ENCODE assay signal across 1 cellular context in genomic region chr20:49278817-49279676, GRCh38.
TF ChIP-seq lines count a peak whose summit lies in the region.

No MANE protein-coding gene starts in this region.

TF ChIP-seq in HepG2, 621 proteins besides CTCF, POLR2A, EP300 and RAD21 (continued from another document and continues in another):
- no peak; the same call in 1 of the 2 replicates for TF ChIP-seq ZFP37 (CRISPR knock-in tag; IDR thresholded peaks at IDR 0.05; ENCODE audit: borderline replicate concordance)
- TF ChIP-seq HNRNPUL1 (IDR thresholded peaks at IDR 0.05; ENCODE audit: low read depth, low read length), result no peak
- no peak for TF ChIP-seq ZKSCAN1 (IDR thresholded peaks at IDR 0.05; ENCODE audit: low read length)
- no peak for TF ChIP-seq PHF8 (CRISPR knock-in tag; IDR thresholded peaks at IDR 0.05)
- no peak for TF ChIP-seq TCF7 (IDR thresholded peaks at IDR 0.05; ENCODE audit: low read depth)
- no peak for TF ChIP-seq ZNF782 (CRISPR knock-in tag; IDR thresholded peaks at IDR 0.05; ENCODE audit: borderline replicate concordance)
- TF ChIP-seq HDAC6 (IDR thresholded peaks at IDR 0.05; ENCODE audit: low read depth, low read length), result peak; percentile 94; the same call in 1 of the 2 replicates
- no peak for TF ChIP-seq ZNF382 (CRISPR knock-in tag; IDR thresholded peaks at IDR 0.05; ENCODE audit: borderline replicate concordance)
- no peak for TF ChIP-seq ZNF670 (CRISPR knock-in tag; IDR thresholded peaks at IDR 0.05; ENCODE audit: borderline replicate concordance)
- peak; percentile 16; the same call in 1 of the 2 replicates for TF ChIP-seq PREB (CRISPR knock-in tag; IDR thresholded peaks at IDR 0.05)
- no peak for TF ChIP-seq FIP1L1 (IDR thresholded peaks at IDR 0.05; ENCODE audit: borderline replicate concordance, insufficient read depth, low read depth, low read length)
- 0 out of 2 replicates have a peak, but pooled peaks have one; percentile 17 for TF ChIP-seq CHCHD3 (CRISPR knock-in tag; IDR thresholded peaks at IDR 0.05)
- TF ChIP-seq ATF2 (CRISPR knock-in tag; IDR thresholded peaks at IDR 0.05), result 0 out of 2 replicates have a peak, but pooled peaks have one; percentile 2
- TF ChIP-seq TGIF2 (CRISPR knock-in tag; IDR thresholded peaks at IDR 0.05), result 0 out of 2 replicates have a peak, but pooled peaks have one; percentile 44
- TF ChIP-seq PAWR (CRISPR knock-in tag; IDR thresholded peaks at IDR 0.05; ENCODE audit: borderline replicate concordance), result peak; percentile 61; the same call in 1 of the 2 replicates
- TF ChIP-seq MYC (CRISPR knock-in tag; IDR thresholded peaks at IDR 0.05; ENCODE audit: borderline replicate concordance), result no peak
- no peak for TF ChIP-seq RFX3 (CRISPR knock-in tag; IDR thresholded peaks at IDR 0.05)
- TF ChIP-seq ZNF264 (CRISPR knock-in tag; IDR thresholded peaks at IDR 0.05), result 0 out of 2 replicates have a peak, but pooled peaks have one; percentile 71
- TF ChIP-seq HMGXB4 (CRISPR knock-in tag; IDR thresholded peaks at IDR 0.05; ENCODE audit: borderline replicate concordance in 1 of 2, low read depth in 1 of 2), result no peak
- TF ChIP-seq TBX3 (IDR thresholded peaks at IDR 0.05; ENCODE audit: borderline replicate concordance), result no peak
- TF ChIP-seq RNF2 (conservative IDR thresholded peaks at IDR 0.05; ENCODE audit: low read depth), result no peak
- TF ChIP-seq GTF2F1 (IDR thresholded peaks at IDR 0.05; ENCODE audit: low read length), result no peak
- TF ChIP-seq MLX (CRISPR knock-in tag; IDR thresholded peaks at IDR 0.05), result no peak
- TF ChIP-seq HNRNPH1 (optimal IDR thresholded peaks at IDR 0.05; ENCODE audit: low read depth, low read length), result no peak
- no peak for TF ChIP-seq ZFX (CRISPR knock-in tag; IDR thresholded peaks at IDR 0.05; ENCODE audit: low read depth)
- no peak for TF ChIP-seq CBX2 (IDR thresholded peaks at IDR 0.05; ENCODE audit: low read depth, low read length)
- 0 out of 2 replicates have a peak, but pooled peaks have one; percentile 65 for TF ChIP-seq CBX2 (CRISPR knock-in tag; IDR thresholded peaks at IDR 0.05; ENCODE audit: low read depth)
- TF ChIP-seq KLF9 (CRISPR knock-in tag; IDR thresholded peaks at IDR 0.05; ENCODE audit: low read depth), result no peak
- no peak; the same call in 1 of the 2 replicates for TF ChIP-seq ETV6 (CRISPR knock-in tag; conservative IDR thresholded peaks at IDR 0.05)
- no peak for TF ChIP-seq ARHGAP35 (CRISPR knock-in tag; IDR thresholded peaks at IDR 0.05; ENCODE audit: borderline replicate concordance)
- peak; percentile 61 for TF ChIP-seq FOXJ3 (CRISPR knock-in tag; IDR thresholded peaks at IDR 0.05; ENCODE audit: borderline replicate concordance)
- no peak for TF ChIP-seq ZNF367 (CRISPR knock-in tag; IDR thresholded peaks at IDR 0.05; ENCODE audit: borderline replicate concordance)
- no peak for TF ChIP-seq ZNF597 (CRISPR knock-in tag; IDR thresholded peaks at IDR 0.05)
- TF ChIP-seq CSRNP1 (CRISPR knock-in tag; IDR thresholded peaks at IDR 0.05), result peak; percentile 9; the same call in 1 of the 2 replicates
- no peak for TF ChIP-seq CREB1 (IDR thresholded peaks at IDR 0.05)
- TF ChIP-seq CREB1 (CRISPR knock-in tag; IDR thresholded peaks at IDR 0.05), result peak; percentile 53; the same call in 1 of the 2 replicates
- TF ChIP-seq ZNF562 (CRISPR knock-in tag; IDR thresholded peaks at IDR 0.05; ENCODE audit: borderline replicate concordance), result no peak
- no peak for TF ChIP-seq TOE1 (CRISPR knock-in tag; IDR thresholded peaks at IDR 0.05)
- peak; percentile 73 for TF ChIP-seq ZNF605 (CRISPR knock-in tag; IDR thresholded peaks at IDR 0.05)
- no peak for TF ChIP-seq CHD2 (IDR thresholded peaks at IDR 0.05; ENCODE audit: low read depth, low read length)
- TF ChIP-seq NR0B2 (CRISPR knock-in tag; IDR thresholded peaks at IDR 0.05), result no peak
- TF ChIP-seq ZNF7 (CRISPR knock-in tag; IDR thresholded peaks at IDR 0.05), result no peak
- no peak for TF ChIP-seq CBX1 (IDR thresholded peaks at IDR 0.05; ENCODE audit: low read depth)
- TF ChIP-seq RERE (CRISPR knock-in tag; IDR thresholded peaks at IDR 0.05; ENCODE audit: low read depth), result no peak
- TF ChIP-seq ZNF747 (CRISPR knock-in tag; IDR thresholded peaks at IDR 0.05; ENCODE audit: borderline replicate concordance), result 0 out of 2 replicates have a peak, but pooled peaks have one; percentile 45
- no peak for TF ChIP-seq PATZ1 (CRISPR knock-in tag; IDR thresholded peaks at IDR 0.05)
- no peak for TF ChIP-seq HCFC1 (IDR thresholded peaks at IDR 0.05; ENCODE audit: low read depth, low read length)
- TF ChIP-seq FOXC1 (CRISPR knock-in tag; IDR thresholded peaks at IDR 0.05; ENCODE audit: borderline replicate concordance), result no peak
- TF ChIP-seq ZNF160 (CRISPR knock-in tag; IDR thresholded peaks at IDR 0.05), result no peak
- TF ChIP-seq CHD4 (IDR thresholded peaks at IDR 0.05; ENCODE audit: borderline replicate concordance, low read length), result no peak
- no peak for TF ChIP-seq PLSCR1 (CRISPR knock-in tag; IDR thresholded peaks at IDR 0.05; ENCODE audit: borderline replicate concordance)
- peak; percentile 59; the same call in 1 of the 2 replicates for TF ChIP-seq JUND (CRISPR knock-in tag; IDR thresholded peaks at IDR 0.05)
- no peak for TF ChIP-seq ZNF224 (CRISPR knock-in tag; IDR thresholded peaks at IDR 0.05)
